27 cellular contexts compared by ENCODE assay signal in the genomic region with DNA sequence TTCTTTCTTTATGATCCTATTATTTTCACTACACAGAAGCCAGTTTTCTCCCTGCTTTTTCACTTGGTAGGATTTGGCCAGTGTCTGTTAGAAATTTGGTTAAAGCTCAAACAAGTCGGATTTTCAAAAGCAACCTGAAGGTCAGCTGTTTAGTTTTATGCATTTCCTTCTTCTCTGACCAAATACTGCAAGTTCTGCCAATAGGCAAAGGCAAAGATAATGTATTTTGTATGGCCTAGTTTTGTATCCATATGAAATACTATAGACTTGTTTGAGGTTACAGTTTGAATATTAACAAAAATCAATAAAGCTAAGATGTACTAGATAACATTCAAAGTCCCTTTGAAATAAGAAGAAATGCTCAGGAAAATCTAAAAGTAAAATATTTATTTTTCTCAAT.
"Had no signal": no experiment of that assay in that cellular context is flagged by ENCODE, and none has a peak within 500 bp of the region (broad histone marks: within the 10 kb centered on the region; RNA-seq: fewer than 3 reads in every experiment).

No MANE protein-coding gene starts in this region.

- H3K36me3 ChIP-seq: stomach, suprapubic skin, thoracic aorta, thyroid gland, tibial artery, tibial nerve, transverse colon, upper lobe of left lung, upper lobe of right lung, uterus, vagina had no signal

- DNase-seq: stimulated activated CD4-positive, alpha-beta T cell treated with anti-CD3 and anti-CD28 coated beads, Interleukin-2, amount 100 ng/mL, for 48 hours; stimulated activated CD4-positive, alpha-beta T cell treated with anti-CD3 and anti-CD28 coated beads, Interleukin-4, amount 100 ng/mL, for 1 hour; stimulated activated CD4-positive, alpha-beta T cell treated with anti-CD3 and anti-CD28 coated beads, Interleukin-4, amount 100 ng/mL, for 24 hours; stimulated activated CD4-positive, alpha-beta T cell treated with anti-CD3 and anti-CD28 coated beads, Interleukin-4, amount 100 ng/mL, for 4 hours; stimulated activated CD8-positive, alpha-beta memory T cell treated with anti-CD3 and anti-CD28 coated beads, Interleukin-4, amount 100 ng/mL, for 48 hours; stimulated activated naive B cell treated with anti-CD40 and anti-IgM and Interleukin-4, amounts not matched to agents 10 μg/mL and 1 μg/mL and 100 μg/mL, for 72 hours; stimulated activated naive CD4-positive, alpha-beta T cell; stimulated activated naive CD4-positive, alpha-beta T cell treated with Interleukin-2 at 50 U/mL for 16 hours; stimulated activated naive CD8-positive, alpha-beta T cell treated with anti-CD3 and anti-CD28 coated beads, Interleukin-15, amount 100 ng/mL, for 72 hours; stimulated activated naive CD8-positive, alpha-beta T cell treated with anti-CD3 and anti-CD28 coated beads, Interleukin-15, Interleukin-2, amounts not matched to agents 100 U/mL and 50 U/mL, for 24 hours; stomach; substantia nigra; testis; thyroid gland; tibial artery; transverse colon; trophoblast cell; upper lobe of left lung; upper lobe of right lung; uterus had no signal

- H3K27ac ChIP-seq: stomach, suprapubic skin, testis, thoracic aorta, thyroid gland, tibial artery, tibial nerve, transverse colon, upper lobe of left lung, upper lobe of right lung, uterus, vagina had no signal

- H3K27me3 ChIP-seq: stomach, suprapubic skin, testis, thyroid gland, tibial artery, tibial nerve, transverse colon, upper lobe of left lung, upper lobe of right lung, uterus, vagina had no signal

- H3K9me3 ChIP-seq: stomach, suprapubic skin, testis, thoracic aorta, thyroid gland, tibial artery, tibial nerve, transverse colon, upper lobe of left lung, upper lobe of right lung, uterus, vagina had no signal

- ATAC-seq: stimulated activated effector memory CD8-positive, alpha-beta T cell treated with anti-CD3 and anti-CD28 coated beads, Interleukin-12 subunit alpha, Interleukin-12 subunit beta, amount 100 ng/mL, for 72 hours; stimulated activated memory B cell treated with anti-CD40 and anti-IgM and Interleukin-4, amounts not matched to agents 10 μg/mL and 1 μg/mL and 100 μg/mL, for 72 hours; stimulated activated naive B cell treated with anti-CD40 and anti-IgM and Interleukin-4, amounts not matched to agents 10 μg/mL and 1 μg/mL and 100 μg/mL, for 72 hours; stimulated activated naive CD8-positive, alpha-beta T cell treated with anti-CD3 and anti-CD28 coated beads, Interleukin-15, amount 100 ng/mL, for 72 hours; stimulated activated naive CD8-positive, alpha-beta T cell treated with anti-CD3 and anti-CD28 coated beads, Interleukin-15, Interleukin-2, amounts not matched to agents 100 U/mL and 50 U/mL, for 24 hours; upper lobe of right lung had no signal

- FAIRE-seq: urothelium cell line had no signal

- H3K4me1 ChIP-seq: stomach, suprapubic skin, testis, thyroid gland, tibial artery, tibial nerve, transverse colon, upper lobe of left lung, upper lobe of right lung, uterus, vagina had no signal

- H3K4me3 ChIP-seq: stomach, suprapubic skin, testis, thoracic aorta, thyroid gland, tibial artery, tibial nerve, transverse colon, upper lobe of left lung, upper lobe of right lung, uterus, vagina had no signal
